In the genomic region with DNA sequence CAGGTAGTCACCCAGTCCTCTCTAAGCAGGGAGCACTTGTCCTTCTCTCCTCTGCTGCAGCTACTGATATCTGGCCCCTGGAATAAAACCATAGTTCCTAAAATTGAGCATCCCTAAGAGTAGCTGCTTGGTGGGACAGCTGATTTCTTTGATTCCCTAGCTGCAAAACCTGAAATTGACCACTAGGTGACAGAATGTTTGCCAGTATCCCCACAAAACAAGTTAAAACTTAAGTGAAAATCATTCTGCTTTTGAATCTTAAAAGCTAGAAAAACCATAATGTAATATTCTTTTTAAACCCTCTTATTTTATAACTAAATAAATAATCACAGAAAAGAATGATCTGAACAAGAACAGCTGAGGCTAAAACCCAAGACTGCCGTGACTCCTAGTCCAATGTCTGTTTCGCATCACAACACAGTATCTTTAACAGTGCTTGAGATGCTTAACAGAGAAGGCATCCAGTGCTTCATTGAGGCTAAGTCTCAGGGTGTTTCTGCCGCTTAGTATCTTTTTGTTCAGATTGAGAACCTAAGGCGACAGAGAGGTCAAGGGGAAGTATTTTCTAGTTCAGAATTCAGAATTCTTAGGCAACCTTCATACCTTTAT, we compare ENCODE assay signal across 11 cellular contexts. TPM values are rescaled to one million over a fixed set of nuclear protein-coding genes. Genes with fewer than 3 reads are reported as not detected.
DNase-seq lines count a peak whose midpoint lies in the region; ATAC-seq and TF ChIP-seq lines count a peak whose summit lies in the region.
"Had no signal": no experiment of that assay in that cellular context is flagged by ENCODE, and none has a peak within 500 bp of the region (broad histone marks: within the 10 kb centered on the region; RNA-seq: fewer than 3 reads in every experiment).

No MANE protein-coding gene starts in this region.

- H3K4me1 Mint-ChIP-seq in neural progenitor cell = no peaks in the 10 kb centered on the region
- H3K4me1 Mint-ChIP-seq: activated CD4-positive, alpha-beta T cell treated with anti-CD3 and anti-CD28 coated beads for 36 hours had no signal

- H3K4me1 ChIP-seq in Loucy (ENCODE audit: insufficient read depth, low read length, poor library complexity, severe bottlenecking) = no peaks in the 10 kb centered on the region
- H3K4me1 ChIP-seq in neural progenitor cell = no peaks in the 10 kb centered on the region

- TF ChIP-seq CTCF in GM06990 (IDR thresholded peaks at IDR 0.05; ENCODE audit: insufficient read depth, low read length, poor library complexity, severe bottlenecking) (peak; percentile 68), Loucy (conservative IDR thresholded peaks at IDR 0.05; ENCODE audit: low read length) (peak; percentile 82), cardiac fibroblast (IDR thresholded peaks at IDR 0.05; ENCODE audit: low read depth, low read length) (peak; percentile 56), neural progenitor cell (IDR thresholded peaks at IDR 0.05) (peak; percentile 72)

- no peak overlapping the region for H3K4me3 Mint-ChIP-seq in neural progenitor cell
- H3K4me3 Mint-ChIP-seq: activated CD4-positive, alpha-beta T cell treated with anti-CD3 and anti-CD28 coated beads for 36 hours; activated naive CD8-positive, alpha-beta T cell had no signal

- H3K9ac ChIP-seq in Loucy (ENCODE audit: low read depth, low read length, poor library complexity, severe bottlenecking) (no peak overlapping the region), neural progenitor cell (no peak overlapping the region)

- H3K4me2 ChIP-seq in Loucy (ENCODE audit: low read depth, low read length, poor library complexity, severe bottlenecking) (no peak overlapping the region), neural progenitor cell (no peak overlapping the region)

- no peaks in the 10 kb centered on the region for H4K20me1 ChIP-seq in Loucy (ENCODE audit: insufficient read depth, low read length, poor library complexity, severe bottlenecking)
- no peaks in the 10 kb centered on the region for H4K20me1 ChIP-seq in neural progenitor cell (ENCODE audit: low read depth)

- no peaks in the 10 kb centered on the region for H3K36me3 ChIP-seq in GM06990 (ENCODE audit: control insufficient read depth, insufficient read depth, low read length)
- no peaks in the 10 kb centered on the region for H3K36me3 ChIP-seq in Loucy (ENCODE audit: insufficient read depth, low read length)
- H3K36me3 ChIP-seq in neural progenitor cell = no peaks in the 10 kb centered on the region
- H3K36me3 ChIP-seq: neutrophil had no signal

- no peaks in the 10 kb centered on the region for H3K9me3 ChIP-seq in Loucy (ENCODE audit: insufficient read depth, low read depth, low read length)
- no peaks in the 10 kb centered on the region for H3K9me3 ChIP-seq in neural progenitor cell (ENCODE audit: low read depth)
- H3K9me3 ChIP-seq: neutrophil had no signal

- H3K9me3 Mint-ChIP-seq in neural progenitor cell = peaks cover 17% of the 10 kb centered on the region

- no peak overlapping the region for H3K27ac ChIP-seq in neural progenitor cell
- H3K27ac ChIP-seq: neutrophil had no signal

- H3F3A ChIP-seq in Loucy (ENCODE audit: low read depth) = no peaks in the 10 kb centered on the region
- no peaks in the 10 kb centered on the region for H3F3A ChIP-seq in neural progenitor cell (ENCODE audit: low read depth)

- no peak for DNase-seq in GM06990 (ENCODE audit: extremely low read depth, insufficient read length)
- peak; percentile 10 to 16 for DNase-seq in cardiac fibroblast (ENCODE audit: low read depth in 2 of 2)
- DNase-seq in neural progenitor cell (ENCODE audit: low spot score) = no peak
- no peak for DNase-seq in effector CD8-positive, alpha-beta T cell (lab: John Stamatoyannopoulos, UW)
- DNase-seq in occipital lobe (lab: John Stamatoyannopoulos, UW) = no peak
- DNase-seq: activated CD4-positive, alpha-beta T cell treated with anti-CD3 and anti-CD28 coated beads for 36 hours had no signal

- H3K27me3 ChIP-seq in GM06990 (replicated peaks; ENCODE audit: control insufficient read depth, insufficient read depth, low read length) = no peaks in the 10 kb centered on the region
- no peaks in the 10 kb centered on the region for H3K27me3 ChIP-seq in Loucy (ENCODE audit: insufficient read depth, low read length, poor library complexity, severe bottlenecking)
- H3K27me3 ChIP-seq in neural progenitor cell = no peaks in the 10 kb centered on the region
- H3K27me3 ChIP-seq: neutrophil had no signal

- H2AFZ ChIP-seq in Loucy (ENCODE audit: low read length) (no peak overlapping the region), neural progenitor cell (replicated peaks) (no peak overlapping the region)

- H3K27me3 Mint-ChIP-seq in neural progenitor cell (ENCODE audit: insufficient read depth, low read depth) = peaks cover 3% of the 10 kb centered on the region
- H3K27me3 Mint-ChIP-seq: activated CD4-positive, alpha-beta T cell treated with anti-CD3 and anti-CD28 coated beads for 36 hours; activated naive CD8-positive, alpha-beta T cell had no signal

- H3K27ac Mint-ChIP-seq in neural progenitor cell = no peak overlapping the region
- H3K27ac Mint-ChIP-seq: activated CD4-positive, alpha-beta T cell treated with anti-CD3 and anti-CD28 coated beads for 36 hours; activated naive CD8-positive, alpha-beta T cell had no signal

- no peaks in the 10 kb centered on the region for H3K9me2 ChIP-seq in Loucy (replicated peaks; ENCODE audit: low read depth, low read length)

- ATAC-seq in GM21528 (IDR thresholded peaks at IDR 0.05; ENCODE audit: low FRiP score, unreplicated experiment) (no peak), HG02763 (IDR thresholded peaks at IDR 0.05; ENCODE audit: unreplicated experiment) (no peak)
- ATAC-seq: activated CD4-positive, alpha-beta T cell treated with anti-CD3 and anti-CD28 coated beads for 36 hours had no signal

- H3K36me3 Mint-ChIP-seq in neural progenitor cell = peaks cover 32% of the 10 kb centered on the region

- H3K79me2 ChIP-seq in Loucy (ENCODE audit: insufficient read depth, low read length) = no peaks in the 10 kb centered on the region
- H3K79me2 ChIP-seq in neural progenitor cell (ENCODE audit: low read depth) = no peaks in the 10 kb centered on the region

- no peak overlapping the region for H3K4me3 ChIP-seq in GM06990 (replicated peaks; ENCODE audit: low read depth, low read length)
- no peak overlapping the region for H3K4me3 ChIP-seq in Loucy (ENCODE audit: low read length, poor library complexity, severe bottlenecking)
- H3K4me3 ChIP-seq in cardiac fibroblast (replicated peaks in 1 of 2; ENCODE audit: low read depth in 2 of 2, low read length in 2 of 2) = no peak overlapping the region
- H3K4me3 ChIP-seq in neural progenitor cell = no peak overlapping the region

RNA-seq across cellular contexts. Expression of gene TAL2, which starts 24.4 kb away (rescaled TPM):
- total RNA-seq in neural progenitor cell (ENCODE audit: low replicate concordance) (2.5 TPM in 1 of 2 replicates, not detected in the other), occipital lobe (3.0 TPM)
- total RNA-seq: activated CD4-positive, alpha-beta T cell treated with anti-CD3 and anti-CD28 coated beads for 36 hours had no signal

RNA-seq across cellular contexts. Expression of gene TMEM38B, which starts 56.5 kb away (rescaled TPM):
- 20.2 and 21.1 TPM in 2 replicates for total RNA-seq in neural progenitor cell (ENCODE audit: low replicate concordance)
- total RNA-seq in occipital lobe = 22.1 TPM

Comparison
In these comparisons a context has a peak if more than half of its experiments do, and no peak if none do; other contexts are left out.
1. DNase-seq: peak in cardiac fibroblast (2 of 2); none in GM06990 (single experiment), neural progenitor cell (single experiment), effector CD8-positive, alpha-beta T cell (single experiment) and occipital lobe (single experiment).
2. Peak in every context shown above with its lines, with median percentiles within 50 percentile points of each other: CTCF ChIP-seq.